ENCODE assay signal across 11 cellular contexts in genomic region chr17:41675157-41676057, GRCh38. TPM values are rescaled to one million over a fixed set of nuclear protein-coding genes. Genes with fewer than 3 reads are reported as not detected.
DNase-seq lines count a peak whose midpoint lies in the region; ATAC-seq and TF ChIP-seq lines count a peak whose summit lies in the region.
"Not testable (repeated sequence)": the region's sequence is repeated elsewhere in the genome, so short reads cannot be mapped to it uniquely, and the experiment has no call there.
"Had no signal": no experiment of that assay in that cellular context is flagged by ENCODE, and none has a peak within 500 bp of the region (broad histone marks: within the 10 kb centered on the region; RNA-seq: fewer than 3 reads in every experiment).

No MANE protein-coding gene starts in this region.

- H3K4me1 ChIP-seq in iPS-18a (ENCODE audit: control insufficient read depth, low read depth, low read length) (peaks cover 27% of the 10 kb centered on the region), right lobe of liver (peaks cover 0 to 22% (median 3%) of the 10 kb centered on the region in 4 donors)

- H3K27ac Mint-ChIP-seq in IgD-negative memory B cell (peak overlapping the region; percentile 83 to 92 (median 91)), WTC11 (peak overlapping the region; percentile 95), chondrocyte (ENCODE audit: unreplicated experiment) (peak overlapping the region; percentile 32), nephron (peak overlapping the region; percentile 81 to 97 (median 92))
- H3K27ac Mint-ChIP-seq in stimulated activated memory B cell treated with anti-CD40 and anti-IgM and Interleukin-4, amounts not matched to agents 10 μg/mL and 1 μg/mL and 100 μg/mL, for 72 hours, result peak overlapping the region; percentile 93

- not testable (repeated sequence) for H3K27me3 Mint-ChIP-seq in IgD-negative memory B cell; WTC11 (ENCODE audit: low read depth); chondrocyte (ENCODE audit: low read depth); nephron (ENCODE audit: low read depth); stimulated activated memory B cell treated with anti-CD40 and anti-IgM and Interleukin-4, amounts not matched to agents 10 μg/mL and 1 μg/mL and 100 μg/mL, for 72 hours

- not testable (repeated sequence) for H3K36me3 Mint-ChIP-seq in IgD-negative memory B cell; WTC11; chondrocyte (ENCODE audit: low read depth); nephron (ENCODE audit: low read depth); stimulated activated memory B cell treated with anti-CD40 and anti-IgM and Interleukin-4, amounts not matched to agents 10 μg/mL and 1 μg/mL and 100 μg/mL, for 72 hours

- not testable (repeated sequence) for TF ChIP-seq POLR2A in right lobe of liver (IDR thresholded peaks at IDR 0.05)

- not testable (repeated sequence) for H3K9me3 Mint-ChIP-seq in IgD-negative memory B cell; WTC11; chondrocyte (ENCODE audit: low read depth); nephron; stimulated activated memory B cell treated with anti-CD40 and anti-IgM and Interleukin-4, amounts not matched to agents 10 μg/mL and 1 μg/mL and 100 μg/mL, for 72 hours

- H3K27ac ChIP-seq in iPS-18a (ENCODE audit: low read length) (peak overlapping the region; percentile 43), right lobe of liver (peak overlapping the region; percentile 36 to 72 (median 36))

- intact Hi-C loops in right lobe of liver (cut with DNase I), result not testable (repeated sequence)

- H3K9me3 ChIP-seq in iPS-18a (ENCODE audit: control insufficient read depth, low read depth, low read length); right lobe of liver: not testable (repeated sequence)

- H3K36me3 ChIP-seq in iPS-18a (ENCODE audit: control insufficient read depth, low read depth, low read length); right lobe of liver: not testable (repeated sequence)

- POLR2A ChIA-PET in WTC11 (lab: Charles Lee), result not testable (repeated sequence)

- H3K4me3 ChIP-seq in iPS-18a (ENCODE audit: low read length), result peak overlapping the region; percentile 39
- H3K4me3 ChIP-seq in right lobe of liver, result not testable (repeated sequence)

- CTCF ChIA-PET in WTC11 (lab: Charles Lee), result interaction anchor here (0.6 to 3.0 kb wide), 7 partner anchors 8 to 126 kb away, joined by 3 to 43 read pairs (median 6); partner anchors contain the start of gene EIF1

- H3K27me3 ChIP-seq in iPS-18a (ENCODE audit: control insufficient read depth, insufficient read depth, low read length); right lobe of liver: not testable (repeated sequence)

- TF ChIP-seq CTCF in WTC11 (IDR thresholded peaks at IDR 0.05); chondrocyte (IDR thresholded peaks at IDR 0.05); right lobe of liver (IDR thresholded peaks at IDR 0.05); nephron (IDR thresholded peaks at IDR 0.05; ENCODE audit: unreplicated experiment in 3 of 3): not testable (repeated sequence)

- peaks cover 28 to 34% (median 28%) of the 10 kb centered on the region in 3 donors for H3K4me1 Mint-ChIP-seq in IgD-negative memory B cell
- peaks cover 42% of the 10 kb centered on the region for H3K4me1 Mint-ChIP-seq in WTC11
- H3K4me1 Mint-ChIP-seq in chondrocyte (ENCODE audit: low read depth), result peaks cover 21% of the 10 kb centered on the region
- H3K4me1 Mint-ChIP-seq in nephron, result peaks cover 16% of the 10 kb centered on the region
- H3K4me1 Mint-ChIP-seq in stimulated activated memory B cell treated with anti-CD40 and anti-IgM and Interleukin-4, amounts not matched to agents 10 μg/mL and 1 μg/mL and 100 μg/mL, for 72 hours, result peaks cover 45% of the 10 kb centered on the region

- peak; percentile 66 for DNase-seq in Caki2 (ENCODE audit: low read depth)
- DNase-seq in WTC11 (ENCODE audit: low spot score); chondrocyte (ENCODE audit: low spot score); right lobe of liver: not testable (repeated sequence)

- ATAC-seq in WTC11, result peak; percentile 57
- ATAC-seq in right lobe of liver; stimulated activated memory B cell treated with anti-CD40 and anti-IgM and Interleukin-4, amounts not matched to agents 10 μg/mL and 1 μg/mL and 100 μg/mL, for 72 hours: not testable (repeated sequence)

- peak overlapping the region; percentile 55 for H3K9ac ChIP-seq in iPS-18a (ENCODE audit: low read length)

- in situ Hi-C loops in Caki2 (cut with HindIII; ENCODE audit: low pct_unique_long_range_greater_than_20kb, low sequenced_read_pairs), result not testable (repeated sequence)

- 52% methylated on average over 7 of the region's 7 CpGs for WGBS in right lobe of liver (ENCODE audit: insufficient coverage, low coverage, low lambda C conversion rate, missing lambda C conversion rate)

- H3K4me3 Mint-ChIP-seq in IgD-negative memory B cell, result peak overlapping the region in 2 of 4 donors; percentile 67 to 89
- not testable (repeated sequence) for H3K4me3 Mint-ChIP-seq in WTC11; chondrocyte (ENCODE audit: unreplicated experiment); nephron; stimulated activated memory B cell treated with anti-CD40 and anti-IgM and Interleukin-4, amounts not matched to agents 10 μg/mL and 1 μg/mL and 100 μg/mL, for 72 hours

TF ChIP-seq in WTC11, 78 proteins besides CTCF, POLR2A, EP300 and RAD21:
- TF ChIP-seq GABPB1 (CRISPR knock-in tag; IDR thresholded peaks at IDR 0.05), result peak; percentile 36; the same call in 1 of the 2 replicates
TF ChIP-seq in WTC11: peak in this region for 1; not testable (repeated sequence) for 77.

RNA-seq across cellular contexts. Expression of gene EIF1, which starts 13.3 kb away (rescaled TPM):
- total RNA-seq in Caki2 (2014; rRNA removed; shearing (Covaris generic); ENCODE audit: low replicate concordance), result 25.4 and 50.9 TPM in 2 replicates
- 1,505 TPM for polyA plus RNA-seq in IgD-negative memory B cell
- total RNA-seq in WTC11 (2021) (466 to 481 TPM (median 475 TPM) in 3 replicates), chondrocyte (572 to 1,015 TPM (median 990 TPM) in 3 replicates), right lobe of liver (100 to 1,000 TPM; 284 to 454 (median 404) TPM)

RNA-seq across cellular contexts. Expression of gene GAST, which starts 36.7 kb away (rescaled TPM):
- total RNA-seq in Caki2 (2014; rRNA removed; shearing (Covaris generic); ENCODE audit: low replicate concordance), result not detected in 2 replicates
- polyA plus RNA-seq in IgD-negative memory B cell, result not detected
- total RNA-seq in WTC11 (2021) (not detected in 3 replicates), chondrocyte (not detected in 3 replicates), right lobe of liver (not detected)
- total RNA-seq: A673; CD8-positive, alpha-beta memory T cell; HFFc6 had no signal
- polyA plus RNA-seq: CD8-positive, alpha-beta memory T cell had no signal

RNA-seq across cellular contexts. Expression of gene KRT17, which starts 51.0 kb away (rescaled TPM):
- not detected in 2 replicates for total RNA-seq in Caki2 (2014; rRNA removed; shearing (Covaris generic); ENCODE audit: low replicate concordance)
- polyA plus RNA-seq in IgD-negative memory B cell, result not detected
- total RNA-seq in WTC11 (2021), result 0.53 to 1.5 TPM (median 0.92 TPM) in 3 replicates
- total RNA-seq in chondrocyte, result 183 to 261 TPM (median 258 TPM) in 3 replicates
- not detected for total RNA-seq in right lobe of liver
- polyA plus RNA-seq: CD8-positive, alpha-beta memory T cell had no signal

RNA-seq across cellular contexts. Expression of gene HAP1, which starts 59.0 kb away (rescaled TPM):
- total RNA-seq in Caki2 (2014; rRNA removed; shearing (Covaris generic); ENCODE audit: low replicate concordance), result not detected in 2 replicates
- not detected for polyA plus RNA-seq in IgD-negative memory B cell
- total RNA-seq in WTC11 (2021), result 4.4 to 5.0 TPM (median 4.4 TPM) in 3 replicates
- not detected in 3 replicates for total RNA-seq in chondrocyte
- total RNA-seq in right lobe of liver, result under 1 TPM in 3 of 6 experiments, not detected in 3; 0.07 to 0.10 (median 0.07) TPM
- polyA plus RNA-seq: CD8-positive, alpha-beta memory T cell had no signal

Comparison
In these comparisons a context has a peak if more than half of its experiments do, and no peak if none do; other contexts are left out.
1. H3K27ac Mint-ChIP-seq: peak in every context shown above with its lines; median percentile 95 in WTC11; 93 in stimulated activated memory B cell treated with anti-CD40 and anti-IgM and Interleukin-4, amounts not matched to agents 10 μg/mL and 1 μg/mL and 100 μg/mL, for 72 hours; 92 in nephron; 91 in IgD-negative memory B cell; 32 in chondrocyte.
2. RNA of gene KRT17, which starts 51.0 kb away (total RNA-seq): 183 to 261 TPM in chondrocyte; 0.53 to 1.5 TPM in WTC11, not detected in Caki2 and not detected in right lobe of liver; every median in the first group is over 10 times any median in the second.